Comparison of ENCODE assay signal across 11 cellular contexts in the genomic region with DNA sequence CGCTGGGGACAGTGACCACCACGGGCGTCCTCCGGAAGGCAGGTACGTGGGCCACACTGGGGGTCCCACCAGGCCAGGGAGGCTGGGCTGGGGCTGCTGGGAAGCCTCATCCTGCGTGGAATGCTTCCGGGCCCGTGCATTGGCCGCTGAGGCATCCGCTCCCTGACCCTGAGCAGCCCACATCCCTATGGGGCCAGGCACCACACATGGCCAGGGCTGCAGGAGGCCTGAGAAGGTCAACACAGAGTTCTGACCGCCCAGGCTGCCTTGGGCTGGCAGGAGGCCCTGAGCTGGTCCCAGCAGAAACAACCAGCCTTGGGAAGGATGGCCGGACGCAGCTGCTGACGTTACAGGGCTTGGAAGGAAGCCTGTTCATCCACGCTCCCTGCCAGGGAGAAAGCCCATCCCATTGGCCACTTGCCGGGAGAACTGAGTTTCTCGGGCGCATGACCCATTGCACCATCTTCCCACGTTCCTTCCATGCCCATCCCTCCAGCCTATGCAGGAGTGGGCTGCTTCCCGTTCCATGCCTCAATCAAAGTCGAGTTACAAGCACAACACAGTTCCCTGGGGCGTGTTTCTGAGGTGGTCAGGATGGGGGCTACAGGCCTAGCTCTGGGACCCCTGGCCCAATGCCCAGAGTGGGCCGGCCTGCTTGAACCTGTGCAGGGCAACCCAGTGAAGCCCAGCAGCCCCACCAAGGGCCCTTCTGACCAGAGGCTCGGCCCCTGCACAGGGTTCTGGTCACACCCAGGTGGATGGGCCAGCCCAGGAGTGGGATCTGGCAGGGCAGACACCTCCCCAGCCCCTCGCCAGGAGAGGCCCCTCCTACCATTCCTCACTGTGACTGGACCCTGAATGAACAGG. TPM values are rescaled to one million over a fixed set of nuclear protein-coding genes. Genes with fewer than 3 reads are reported as not detected.
DNase-seq lines count a peak whose midpoint lies in the region; ATAC-seq, FAIRE-seq and TF ChIP-seq lines count a peak whose summit lies in the region.
"Had no signal": no experiment of that assay in that cellular context is flagged by ENCODE, and none has a peak within 500 bp of the region (broad histone marks: within the 10 kb centered on the region; RNA-seq: fewer than 3 reads in every experiment).

No MANE protein-coding gene starts in this region.

- H3K36me3 ChIP-seq in adrenal gland (replicated peaks in 1 of 2) (no peaks in the 10 kb centered on the region), pancreas (no peaks in the 10 kb centered on the region)

- H3K9me3 ChIP-seq in adrenal gland (replicated peaks in 1 of 3) = no peaks in the 10 kb centered on the region
- no peaks in the 10 kb centered on the region for H3K9me3 ChIP-seq in pancreas

- FAIRE-seq in pancreas (lab: Jason Lieb, UNC) = no peak
- FAIRE-seq: GM19239 had no signal

- ATAC-seq in pancreas = peak in 1 of 4 donors; percentile 13

- TF ChIP-seq POLR2A in adrenal gland (IDR thresholded peaks at IDR 0.05) = peak in 1 of 2 donors; percentile 45

- 25 to 41% (median 35%) methylated on average over 4 to 25 of the region's 25 CpGs for WGBS in adrenal gland, 4 donors
- 71 to 76% methylated on average over 25 of the region's 25 CpGs for WGBS in pancreas, 2 donors

- H3K4me3 ChIP-seq in AG10803 (ENCODE audit: low read length) (no peak overlapping the region), adrenal gland (no peak overlapping the region), pancreas (no peak overlapping the region)

- DNase-seq in AG10803 (ENCODE audit: low read depth) (peak; percentile 94), adrenal gland (peak; percentile 96 to 99 (median 98)), globus pallidus (ENCODE audit: low spot score) (peak; percentile 81), pancreas (peak in 4 of 6 donors; percentile 51 to 81 (median 58)), NCI-H1048 (lab: John Stamatoyannopoulos, UW) (no peak), NCI-H524 (lab: John Stamatoyannopoulos, UW) (no peak), NCI-H2227 (lab: John Stamatoyannopoulos, UW; ENCODE audit: unreplicated experiment) (no peak), OCI-M1 (lab: John Stamatoyannopoulos, UW) (no peak)
- DNase-seq: COR-L47, NCI-H774 had no signal

- intact Hi-C loops in adrenal gland (cut with DNase I) (no loop called here), pancreas (cut with DNase I) (no loop called here)

- TF ChIP-seq CTCF in AG10803 (conservative IDR thresholded peaks at IDR 0.05; ENCODE audit: low read length) = no peak
- TF ChIP-seq CTCF in adrenal gland (IDR thresholded peaks at IDR 0.05) = no peak
- TF ChIP-seq CTCF in pancreas (IDR thresholded peaks at IDR 0.05) = no peak

- no peaks in the 10 kb centered on the region for H3K27me3 ChIP-seq in adrenal gland
- no peaks in the 10 kb centered on the region for H3K27me3 ChIP-seq in pancreas

- peaks cover 19 to 25% of the 10 kb centered on the region in 2 donors for H3K4me1 ChIP-seq in adrenal gland (replicated peaks in 1 of 2)
- H3K4me1 ChIP-seq in pancreas = peaks cover 0 to 5% (median 4%) of the 10 kb centered on the region in 3 donors

- peak overlapping the region; percentile 87 to 99 (median 94) for H3K27ac ChIP-seq in adrenal gland
- H3K27ac ChIP-seq in pancreas = no peak overlapping the region

RNA-seq across cellular contexts. Expression of gene TRIM11, which starts 31.7 kb away (rescaled TPM):
- total RNA-seq in adrenal gland = 10 to 100 TPM; 12.1 to 26.7 (median 19.1) TPM
- 10 to 100 TPM in 2 of 3 donors, 1 to 10 TPM in 1; 3.5 to 17.2 (median 12.8) TPM for polyA plus RNA-seq in adrenal gland
- 10 to 100 TPM in 2 of 6 donors, 1 to 10 TPM in 4; 7.6 to 15.1 (median 9.2) TPM for total RNA-seq in pancreas
- 10 to 100 TPM; 13.6 to 16.3 TPM for polyA plus RNA-seq in pancreas

RNA-seq across cellular contexts. Expression of gene TRIM17, which starts 41.7 kb away (rescaled TPM):
- total RNA-seq in adrenal gland (1 to 10 TPM in 3 of 8 donors, under 1 TPM in 3, not detected in 2; 0.42 to 7.4 (median 1.2) TPM), pancreas (1 to 10 TPM in 1 of 6 donors, under 1 TPM in 4, not detected in 1; 0.14 to 2.4 (median 0.38) TPM)
- polyA plus RNA-seq in adrenal gland (1 to 10 TPM in 1 of 3 donors, under 1 TPM in 1, not detected in 1; 0.74 to 1.8 TPM), pancreas (under 1 TPM; 0.14 to 0.68 TPM)

Comparison
In these comparisons a context has a peak if more than half of its experiments do, and no peak if none do; other contexts are left out.
1. DNase-seq: peak in AG10803 (single experiment), adrenal gland (7 of 7), globus pallidus (single experiment) and pancreas (4 of 6); none in NCI-H1048 (single experiment), NCI-H524 (0 of 2), NCI-H2227 (single experiment) and OCI-M1 (single experiment).
2. H3K27ac ChIP-seq: peak in adrenal gland (5 of 5); none in pancreas (0 of 4).